ENCODE assay signal across 5 cellular contexts in genomic region chr2:199558156-199558555, GRCh38.
"Had no signal": no experiment of that assay in that cellular context is flagged by ENCODE, and none has a peak within 500 bp of the region (broad histone marks: within the 10 kb centered on the region; RNA-seq: fewer than 3 reads in every experiment).

No MANE protein-coding gene starts in this region.

- H3K27me3 Mint-ChIP-seq: IgD-negative memory B cell had no signal

- DNase-seq: IMR-90, KBM-7 had no signal

- H3K27ac Mint-ChIP-seq: IgD-negative memory B cell had no signal

- H3K27ac ChIP-seq: HL-60 had no signal

- H3K4me3 ChIP-seq: K562 had no signal

- ATAC-seq: K562 had no signal

- H3K4me3 Mint-ChIP-seq: IgD-negative memory B cell had no signal

- H3K4me1 Mint-ChIP-seq: IgD-negative memory B cell had no signal

- H3K36me3 Mint-ChIP-seq: IgD-negative memory B cell had no signal
